In genomic region chr1:208093754-208094719, GRCh38 we compare ENCODE assay signal across 1 cellular context.
TF ChIP-seq lines count a peak whose summit lies in the region.

No MANE protein-coding gene starts in this region.

TF ChIP-seq in HepG2, 621 proteins besides CTCF, POLR2A, EP300 and RAD21 (continued from another document and continues in another):
- no peak for TF ChIP-seq ZBTB40 (IDR thresholded peaks at IDR 0.05)
- TF ChIP-seq ZBTB40 (CRISPR knock-in tag; IDR thresholded peaks at IDR 0.05): no peak
- TF ChIP-seq DPF2 (CRISPR knock-in tag; IDR thresholded peaks at IDR 0.05; ENCODE audit: borderline replicate concordance, low read depth): no peak
- no peak for TF ChIP-seq ZNF318 (CRISPR knock-in tag; IDR thresholded peaks at IDR 0.05)
- no peak for TF ChIP-seq DR1 (CRISPR knock-in tag; IDR thresholded peaks at IDR 0.05)
- TF ChIP-seq ZNF746 (CRISPR knock-in tag; IDR thresholded peaks at IDR 0.05): no peak
- TF ChIP-seq RFXANK (CRISPR knock-in tag; IDR thresholded peaks at IDR 0.05): no peak
- TF ChIP-seq TEAD3 (CRISPR knock-in tag; optimal IDR thresholded peaks at IDR 0.05; ENCODE audit: borderline replicate concordance): peak; percentile 44
- no peak for TF ChIP-seq ZNF775 (CRISPR knock-in tag; IDR thresholded peaks at IDR 0.05; ENCODE audit: borderline replicate concordance)
- no peak for TF ChIP-seq HMG20B (CRISPR knock-in tag; conservative IDR thresholded peaks at IDR 0.05)
- no peak for TF ChIP-seq ZBTB10 (CRISPR knock-in tag; IDR thresholded peaks at IDR 0.05; ENCODE audit: borderline replicate concordance)
- TF ChIP-seq ZNF512B (CRISPR knock-in tag; IDR thresholded peaks at IDR 0.05; ENCODE audit: borderline replicate concordance): no peak
- TF ChIP-seq NR2F6 (IDR thresholded peaks at IDR 0.05): no peak
- peak; percentile 38; the same call in 1 of the 2 replicates for TF ChIP-seq NR2F6 (CRISPR knock-in tag; IDR thresholded peaks at IDR 0.05)
- TF ChIP-seq GRHL1 (CRISPR knock-in tag; conservative IDR thresholded peaks at IDR 0.05): no peak
- no peak for TF ChIP-seq ZNF773 (CRISPR knock-in tag; IDR thresholded peaks at IDR 0.05; ENCODE audit: borderline replicate concordance)
- TF ChIP-seq TFAP4 (IDR thresholded peaks at IDR 0.05; ENCODE audit: borderline replicate concordance, low read depth): no peak
- TF ChIP-seq STAG1 (CRISPR knock-in tag; IDR thresholded peaks at IDR 0.05): peak; percentile 63
- TF ChIP-seq JUNB (CRISPR knock-in tag; IDR thresholded peaks at IDR 0.05; ENCODE audit: borderline replicate concordance): no peak
- TF ChIP-seq ARID2 (CRISPR knock-in tag; IDR thresholded peaks at IDR 0.05; ENCODE audit: borderline replicate concordance): no peak
- TF ChIP-seq ATF7 (IDR thresholded peaks at IDR 0.05): peak; percentile 81
- no peak for TF ChIP-seq ATF7 (CRISPR knock-in tag; IDR thresholded peaks at IDR 0.05)
- TF ChIP-seq ESRRA (CRISPR knock-in tag; IDR thresholded peaks at IDR 0.05; ENCODE audit: low read depth): no peak
- no peak for TF ChIP-seq ZNF253 (CRISPR knock-in tag; IDR thresholded peaks at IDR 0.05; ENCODE audit: borderline replicate concordance)
- no peak for TF ChIP-seq TBL1XR1 (IDR thresholded peaks at IDR 0.05; ENCODE audit: borderline replicate concordance, low read length, partially characterized antibody)
- TF ChIP-seq ZNF256 (CRISPR knock-in tag; conservative IDR thresholded peaks at IDR 0.05): no peak
- TF ChIP-seq YY1 (IDR thresholded peaks at IDR 0.05; ENCODE audit: insufficient read depth, insufficient replicate concordance, low read depth, low read length): no peak
- no peak for TF ChIP-seq ZNF292 (CRISPR knock-in tag; IDR thresholded peaks at IDR 0.05; ENCODE audit: borderline replicate concordance, low read depth)
